Comparison of ENCODE assay signal across 26 cellular contexts in the genomic region with DNA sequence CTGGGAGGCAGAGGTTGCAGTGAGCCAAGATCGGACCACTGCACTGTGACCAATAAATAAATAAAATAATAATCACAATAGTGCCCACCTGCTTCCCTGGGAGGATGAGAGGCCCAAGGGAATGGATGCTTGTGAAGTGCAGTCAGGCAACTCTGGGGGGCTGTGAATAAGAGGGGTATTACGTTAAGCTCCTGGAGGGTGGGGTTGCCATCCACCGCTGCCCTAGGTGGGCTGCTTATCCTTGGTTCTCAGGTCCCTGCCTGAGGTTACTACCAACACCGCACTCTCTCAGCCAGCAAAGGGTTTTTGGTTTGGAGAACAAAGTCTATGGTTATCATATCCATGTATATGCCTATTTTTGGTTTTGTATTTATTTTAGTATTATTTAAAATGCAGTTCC. TPM values are rescaled to one million over a fixed set of nuclear protein-coding genes. Genes with fewer than 3 reads are reported as not detected.
DNase-seq lines count a peak whose midpoint lies in the region; ATAC-seq lines count a peak whose summit lies in the region.
"Had no signal": no experiment of that assay in that cellular context is flagged by ENCODE, and none has a peak within 500 bp of the region (broad histone marks: within the 10 kb centered on the region; RNA-seq: fewer than 3 reads in every experiment).

No MANE protein-coding gene starts in this region.

- no peak overlapping the region for H3K4me3 Mint-ChIP-seq in activated CD4-positive, alpha-beta T cell treated with anti-CD3 and anti-CD28 coated beads, Interleukin-2, amount 10 ng/mL, durations not matched to agents 24 days and 14 days
- no peak overlapping the region for H3K4me3 Mint-ChIP-seq in activated CD4-positive, alpha-beta memory T cell treated with anti-CD3 and anti-CD28 coated beads, Interleukin-2, amount 10 ng/mL, durations not matched to agents 7 days and 5 days
- H3K4me3 Mint-ChIP-seq in effector memory CD8-positive, alpha-beta T cell = peak overlapping the region; percentile 21 to 40
- H3K4me3 Mint-ChIP-seq: activated T-cell treated with anti-CD3 and anti-CD28 coated beads, Interleukin-2, amount 50 U/mL, for 4 hours; CD4-positive, alpha-beta T cell; mesothelial cell of epicardium had no signal

- POLR2A ChIA-PET in activated CD4-positive, alpha-beta memory T cell treated with anti-CD3 and anti-CD28 coated beads, Interleukin-2, amount 10 ng/mL, durations not matched to agents 7 days and 5 days (lab: Charles Lee) = interaction anchor here (0.7 to 1.0 kb wide), 2 partner anchors 68 to 72 kb away, joined by 3 read pairs; a partner anchor contains a TSS

- no peak for DNase-seq in activated CD4-positive, alpha-beta T cell treated with anti-CD3 and anti-CD28 coated beads, Interleukin-2, amount 10 ng/mL, durations not matched to agents 24 days and 14 days
- no peak for DNase-seq in activated CD4-positive, alpha-beta T cell treated with anti-CD3 and anti-CD28 coated beads for 1 hour
- DNase-seq in activated CD4-positive, alpha-beta memory T cell treated with anti-CD3 and anti-CD28 coated beads, Interleukin-2, amount 10 ng/mL, durations not matched to agents 7 days and 5 days = no peak
- no peak for DNase-seq in effector memory CD8-positive, alpha-beta T cell
- DNase-seq in inferior parietal cortex (ENCODE audit: extremely low spot score) (no peak), anterior cingulate cortex (lab: John Stamatoyannopoulos, UW) (no peak)
- DNase-seq: brain microvascular endothelial cell, EL, glutamatergic neuron, naive B cell, NCI-H146, NCI-H446, NCI-H82, nucleus accumbens, stomach, T1000, thyroid gland, WERI-Rb-1 had no signal

- CTCF ChIA-PET in activated CD4-positive, alpha-beta memory T cell treated with anti-CD3 and anti-CD28 coated beads, Interleukin-2, amount 10 ng/mL, durations not matched to agents 7 days and 5 days (lab: Charles Lee) = no interaction called here

- H3K27ac Mint-ChIP-seq in activated CD4-positive, alpha-beta T cell treated with anti-CD3 and anti-CD28 coated beads, Interleukin-2, amount 10 ng/mL, durations not matched to agents 24 days and 14 days = peak overlapping the region; percentile 75
- H3K27ac Mint-ChIP-seq in activated CD4-positive, alpha-beta memory T cell treated with anti-CD3 and anti-CD28 coated beads, Interleukin-2, amount 10 ng/mL, durations not matched to agents 7 days and 5 days = peak overlapping the region; percentile 57
- peak overlapping the region; percentile 27 to 74 for H3K27ac Mint-ChIP-seq in effector memory CD8-positive, alpha-beta T cell
- H3K27ac Mint-ChIP-seq: CD4-positive, alpha-beta T cell; mesothelial cell of epicardium; naive B cell had no signal

- intact Hi-C loops in activated CD4-positive, alpha-beta T cell treated with anti-CD3 and anti-CD28 coated beads, Interleukin-2, amount 10 ng/mL, durations not matched to agents 24 days and 14 days (cut with micrococcal nuclease) = loop anchor here (1.0 kb wide), 1 partner anchor 72 kb away; no protein-coding TSS in a partner anchor

- H3K4me1 Mint-ChIP-seq in activated CD4-positive, alpha-beta T cell treated with anti-CD3 and anti-CD28 coated beads, Interleukin-2, amount 10 ng/mL, durations not matched to agents 24 days and 14 days = peaks cover 14% of the 10 kb centered on the region
- peaks cover 31% of the 10 kb centered on the region for H3K4me1 Mint-ChIP-seq in activated CD4-positive, alpha-beta memory T cell treated with anti-CD3 and anti-CD28 coated beads, Interleukin-2, amount 10 ng/mL, durations not matched to agents 7 days and 5 days
- H3K4me1 Mint-ChIP-seq in effector memory CD8-positive, alpha-beta T cell (ENCODE audit: low read depth in 2 of 2) = peaks cover 5 to 10% of the 10 kb centered on the region in 2 donors
- H3K4me1 Mint-ChIP-seq: mesothelial cell of epicardium had no signal

- ATAC-seq in GM19452 (IDR thresholded peaks at IDR 0.05; ENCODE audit: unreplicated experiment) = peak; percentile 6
- no peak for ATAC-seq in effector memory CD8-positive, alpha-beta T cell (replicated peaks)
- ATAC-seq in HG02852 (IDR thresholded peaks at IDR 0.05; ENCODE audit: unreplicated experiment) = no peak
- ATAC-seq: SK-N-SH treated with all-trans-retinoic acid at 6 μM for 48 hours had no signal

- H3K27me3 Mint-ChIP-seq in activated CD4-positive, alpha-beta T cell treated with anti-CD3 and anti-CD28 coated beads, Interleukin-2, amount 10 ng/mL, durations not matched to agents 24 days and 14 days = no peaks in the 10 kb centered on the region
- H3K27me3 Mint-ChIP-seq in activated CD4-positive, alpha-beta memory T cell treated with anti-CD3 and anti-CD28 coated beads, Interleukin-2, amount 10 ng/mL, durations not matched to agents 7 days and 5 days = peaks cover 3% of the 10 kb centered on the region
- no peaks in the 10 kb centered on the region for H3K27me3 Mint-ChIP-seq in effector memory CD8-positive, alpha-beta T cell
- H3K27me3 Mint-ChIP-seq: CD4-positive, alpha-beta T cell had no signal

- H3K9me3 Mint-ChIP-seq in activated CD4-positive, alpha-beta T cell treated with anti-CD3 and anti-CD28 coated beads, Interleukin-2, amount 10 ng/mL, durations not matched to agents 24 days and 14 days = peaks cover 21% of the 10 kb centered on the region
- H3K9me3 Mint-ChIP-seq in activated CD4-positive, alpha-beta memory T cell treated with anti-CD3 and anti-CD28 coated beads, Interleukin-2, amount 10 ng/mL, durations not matched to agents 7 days and 5 days = peaks cover 23% of the 10 kb centered on the region
- peaks cover 0 to 5% of the 10 kb centered on the region in 2 donors for H3K9me3 Mint-ChIP-seq in effector memory CD8-positive, alpha-beta T cell

- peaks cover 15% of the 10 kb centered on the region for H3K36me3 Mint-ChIP-seq in activated CD4-positive, alpha-beta T cell treated with anti-CD3 and anti-CD28 coated beads, Interleukin-2, amount 10 ng/mL, durations not matched to agents 24 days and 14 days (ENCODE audit: low read depth)
- peaks cover 14% of the 10 kb centered on the region for H3K36me3 Mint-ChIP-seq in activated CD4-positive, alpha-beta memory T cell treated with anti-CD3 and anti-CD28 coated beads, Interleukin-2, amount 10 ng/mL, durations not matched to agents 7 days and 5 days (ENCODE audit: low read depth)
- H3K36me3 Mint-ChIP-seq in effector memory CD8-positive, alpha-beta T cell (ENCODE audit: insufficient read depth) = peaks cover 5% of the 10 kb centered on the region
- H3K36me3 Mint-ChIP-seq: mesothelial cell of epicardium had no signal

RNA-seq across cellular contexts. Expression of a gene that starts 48.6 kb away (rescaled TPM):
- not detected in 2 replicates for total RNA-seq in activated CD4-positive, alpha-beta T cell treated with anti-CD3 and anti-CD28 coated beads, Interleukin-2, amount 10 ng/mL, durations not matched to agents 24 days and 14 days
- not detected for total RNA-seq in activated CD4-positive, alpha-beta memory T cell treated with anti-CD3 and anti-CD28 coated beads, Interleukin-2, amount 10 ng/mL, durations not matched to agents 7 days and 5 days
- total RNA-seq: chondrocyte, pulmonary artery endothelial cell had no signal

Comparison
In these comparisons a context has a peak if more than half of its experiments do, and no peak if none do; other contexts are left out.
1. H3K4me3 Mint-ChIP-seq: peak in effector memory CD8-positive, alpha-beta T cell (2 of 2); none in activated CD4-positive, alpha-beta T cell treated with anti-CD3 and anti-CD28 coated beads, Interleukin-2, amount 10 ng/mL, durations not matched to agents 24 days and 14 days (single experiment) and activated CD4-positive, alpha-beta memory T cell treated with anti-CD3 and anti-CD28 coated beads, Interleukin-2, amount 10 ng/mL, durations not matched to agents 7 days and 5 days (single experiment).
2. Peak in every context shown above with its lines, with median percentiles within 50 percentile points of each other: H3K27ac Mint-ChIP-seq.